8 cellular contexts compared by ENCODE assay signal in the genomic region with DNA sequence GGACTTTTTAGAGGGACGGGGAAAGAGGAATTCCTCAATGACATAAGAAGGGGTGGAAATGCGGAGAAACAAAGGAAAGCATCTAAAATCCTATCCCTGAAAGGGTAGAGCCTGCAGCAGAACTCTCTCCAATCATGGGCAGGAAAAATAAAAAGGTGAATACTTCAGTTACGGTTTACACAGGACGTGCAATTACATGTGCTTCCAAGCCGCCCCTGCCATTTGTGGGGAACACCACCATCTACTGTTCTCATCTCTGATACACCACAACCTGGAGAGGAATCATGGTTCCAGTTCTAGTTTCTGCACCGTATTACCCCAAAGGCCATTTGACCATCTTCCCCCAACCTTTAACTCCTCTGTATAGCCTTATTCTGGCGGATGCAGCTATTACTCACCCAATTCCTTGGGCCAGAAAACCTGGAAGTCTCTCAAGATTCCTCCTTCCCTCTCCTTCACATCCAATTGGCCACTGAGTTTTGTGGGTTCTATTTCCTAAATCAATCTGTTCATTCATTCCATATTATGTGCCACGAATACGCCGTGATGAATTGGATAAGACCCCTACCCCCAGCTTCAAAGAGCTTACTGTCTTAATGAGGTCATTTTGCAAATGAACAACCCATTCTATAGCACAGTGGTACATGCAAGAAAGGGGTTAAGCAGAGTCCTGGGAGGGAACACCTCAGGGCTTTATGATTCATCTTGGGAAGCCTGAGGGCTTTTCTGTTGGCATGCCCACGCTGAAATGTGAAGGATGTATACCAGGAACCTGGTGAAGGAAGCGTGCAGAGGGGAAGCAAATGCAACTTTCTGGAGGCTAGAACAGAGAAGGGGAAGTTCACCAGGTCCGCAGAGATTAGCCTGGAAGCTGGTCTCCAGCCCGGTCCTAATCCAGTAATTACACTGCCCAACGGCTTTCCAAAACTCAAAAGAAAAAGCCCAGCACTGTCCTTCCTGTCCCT. TPM values are rescaled to one million over a fixed set of nuclear protein-coding genes. Genes with fewer than 3 reads are reported as not detected.
DNase-seq lines count a peak whose midpoint lies in the region; ATAC-seq, FAIRE-seq and TF ChIP-seq lines count a peak whose summit lies in the region.

No MANE protein-coding gene starts in this region.

- H3K4me1 ChIP-seq in gastrocnemius medialis (peaks cover 0 to 3% of the 10 kb centered on the region in 2 donors), small intestine (ENCODE audit: control insufficient read depth in 2 of 2, insufficient read depth in 1 of 2, low read depth in 1 of 2, low read length in 1 of 2) (peaks cover 0 to 4% of the 10 kb centered on the region in 2 donors)

- no peak for FAIRE-seq in small intestine (lab: Jason Lieb, UNC)

- no peaks in the 10 kb centered on the region for H3K27me3 ChIP-seq in gastrocnemius medialis
- no peaks in the 10 kb centered on the region for H3K27me3 ChIP-seq in small intestine (ENCODE audit: control insufficient read depth in 2 of 2, insufficient read depth in 2 of 2, low read length in 2 of 2)

- no peak for TF ChIP-seq POLR2A in gastrocnemius medialis (IDR thresholded peaks at IDR 0.05)

- no peak for TF ChIP-seq CTCF in GM12864 (IDR thresholded peaks at IDR 0.05; ENCODE audit: low read depth, low read length, missing control alignments)
- TF ChIP-seq CTCF in epithelial cell of proximal tubule (conservative IDR thresholded peaks at IDR 0.05; ENCODE audit: low read depth, low read length) = peak; percentile 16
- no peak for TF ChIP-seq CTCF in gastrocnemius medialis (IDR thresholded peaks at IDR 0.05 in 4 of 5, conservative IDR thresholded peaks at IDR 0.05 in 1 of 5)

- intact Hi-C loops in gastrocnemius medialis (cut with DNase I; ENCODE audit: low total_unique reads) = loop anchor here (5.0 kb wide), 1 partner anchor 89 kb away; a partner anchor contains a TSS

- ATAC-seq in gastrocnemius medialis = no peak
- no peak for ATAC-seq in GM21423 (IDR thresholded peaks at IDR 0.05; ENCODE audit: unreplicated experiment)

- H3K4me3 ChIP-seq in GM12864 (ENCODE audit: low read depth, low read length) (peak overlapping the region; percentile 69), epithelial cell of proximal tubule (ENCODE audit: low read depth, low read length) (peak overlapping the region; percentile 56), gastrocnemius medialis (peak overlapping the region in 3 of 4 donors; percentile 64 to 79 (median 69)), small intestine (ENCODE audit: low read depth in 1 of 2, low read length in 2 of 2) (no peak overlapping the region)

- H3K27ac ChIP-seq in gastrocnemius medialis = peak overlapping the region; percentile 83 to 95 (median 91)
- peak overlapping the region in 1 of 2 donors; percentile 84 for H3K27ac ChIP-seq in small intestine (ENCODE audit: low read depth in 1 of 2, low read length in 1 of 2)

- H3K9me3 ChIP-seq in gastrocnemius medialis = no peaks in the 10 kb centered on the region
- no peaks in the 10 kb centered on the region for H3K9me3 ChIP-seq in small intestine (ENCODE audit: control insufficient read depth, low read depth)

- 64 to 76% (median 75%) methylated on average over 15 of the region's 15 CpGs for WGBS in small intestine, 3 donors

- H3K36me3 ChIP-seq in gastrocnemius medialis = peaks cover 0 to 9% of the 10 kb centered on the region in 2 donors
- no peaks in the 10 kb centered on the region for H3K36me3 ChIP-seq in small intestine (ENCODE audit: control insufficient read depth in 2 of 2, insufficient read depth in 2 of 2, low read length in 2 of 2)

- in situ Hi-C loops in gastrocnemius medialis (cut with MboI; ENCODE audit: low sequenced_read_pairs in 4 of 4) (loop anchor here (25.0 kb wide), 3 partner anchors 219 to 619 kb away; no protein-coding TSS in a partner anchor), G401 (cut with HindIII; ENCODE audit: low sequenced_read_pairs) (no loop called here)

- no peak for DNase-seq in GM12864 (ENCODE audit: low read depth)
- peak; percentile 43 for DNase-seq in NCI-H748 (lab: John Stamatoyannopoulos, UW; ENCODE audit: unreplicated experiment)
- DNase-seq in epithelial cell of proximal tubule (ENCODE audit: low read depth) = no peak
- no peak for DNase-seq in gastrocnemius medialis
- no peak for DNase-seq in G401 (ENCODE audit: low spot score)
- no peak for DNase-seq in SW480 (ENCODE audit: low spot score)
- DNase-seq in small intestine = no peak

RNA-seq across cellular contexts. Expression of a gene that starts 1.4 kb away (rescaled TPM):
- total RNA-seq in epithelial cell of proximal tubule (30.6 and 35.3 TPM in 2 replicates), gastrocnemius medialis (10 to 100 TPM; 22.8 to 61.1 (median 35.1) TPM)
- 23.8 and 27.0 TPM in 2 replicates for total RNA-seq in G401 (2014; rRNA removed; shearing (Covaris generic))
- polyA plus RNA-seq in small intestine = 10 to 100 TPM; 18.2 to 36.2 (median 25.4) TPM

Comparison
In these comparisons a context has a peak if more than half of its experiments do, and no peak if none do; other contexts are left out.
1. H3K4me3 ChIP-seq: peak in GM12864 (single experiment), epithelial cell of proximal tubule (single experiment) and gastrocnemius medialis (3 of 4); none in small intestine (0 of 2).